In genomic region chr2:44959855-44960254, GRCh38 we compare ENCODE assay signal across 1 cellular context.
TF ChIP-seq lines count a peak whose summit lies in the region.

No MANE protein-coding gene starts in this region.

TF ChIP-seq in IMR-90, 13 proteins besides CTCF, POLR2A, EP300 and RAD21 (continued from another document):
- no peak for TF ChIP-seq USF2 (IDR thresholded peaks at IDR 0.05; ENCODE audit: low read depth, low read length)
- no peak for TF ChIP-seq CEBPB (IDR thresholded peaks at IDR 0.05; ENCODE audit: low read depth, low read length)
- no peak for TF ChIP-seq FOS (IDR thresholded peaks at IDR 0.05; ENCODE audit: low read depth, low read length)
- TF ChIP-seq RCOR1 (IDR thresholded peaks at IDR 0.05; ENCODE audit: insufficient replicate concordance, low read length) = no peak
- TF ChIP-seq SMC3 (IDR thresholded peaks at IDR 0.05; ENCODE audit: low read depth, low read length) = no peak
- no peak for TF ChIP-seq CHD1 (IDR thresholded peaks at IDR 0.05; ENCODE audit: low read depth, low read length)
- no peak for TF ChIP-seq BHLHE40 (IDR thresholded peaks at IDR 0.05; ENCODE audit: low read depth, low read length)
- no peak for TF ChIP-seq RFX5 (IDR thresholded peaks at IDR 0.05; ENCODE audit: low read depth, low read length)
- TF ChIP-seq MAFK (IDR thresholded peaks at IDR 0.05; ENCODE audit: low read depth, low read length) = no peak
TF ChIP-seq in IMR-90: peak in this region for 0.
